Comparison of ENCODE assay signal across 22 cellular contexts in genomic region chr1:40353081-40353480, GRCh38. TPM values are rescaled to one million over a fixed set of nuclear protein-coding genes. Genes with fewer than 3 reads are reported as not detected.
DNase-seq lines count a peak whose midpoint lies in the region; ATAC-seq and TF ChIP-seq lines count a peak whose summit lies in the region.
"Had no signal": no experiment of that assay in that cellular context is flagged by ENCODE, and none has a peak within 500 bp of the region (broad histone marks: within the 10 kb centered on the region; RNA-seq: fewer than 3 reads in every experiment).

No MANE protein-coding gene starts in this region.

- ATAC-seq in naive B cell (ENCODE audit: low read depth in 2 of 2) (no peak), upper lobe of right lung (peak; percentile 60), HG03442 (IDR thresholded peaks at IDR 0.05; ENCODE audit: unreplicated experiment) (no peak), GM18868 (IDR thresholded peaks at IDR 0.05; ENCODE audit: unreplicated experiment) (no peak)
- ATAC-seq: PC-3 had no signal

- intact Hi-C loops in left ventricle myocardium inferior (cut with micrococcal nuclease) (no loop called here), upper lobe of right lung (cut with DNase I) (no loop called here)
- intact Hi-C loops in dendritic cell treated with granulocyte-macrophage colony-stimulating factor and Interleukin-4, amounts not matched to agents 40 ng/mL and 50 ng/mL, for 4 days (cut with micrococcal nuclease), result loop anchor here (2.0 kb wide), 1 partner anchor 42 kb away; no protein-coding TSS in a partner anchor

- no peaks in the 10 kb centered on the region for H3K36me3 ChIP-seq in right atrium auricular region
- H3K36me3 ChIP-seq in left ventricle myocardium inferior, result no peaks in the 10 kb centered on the region
- no peaks in the 10 kb centered on the region for H3K36me3 ChIP-seq in upper lobe of right lung
- H3K36me3 ChIP-seq: HAP-1 had no signal

- H3K27me3 ChIP-seq in right atrium auricular region (no peaks in the 10 kb centered on the region), left ventricle myocardium inferior (ENCODE audit: low read depth) (no peaks in the 10 kb centered on the region), upper lobe of right lung (no peaks in the 10 kb centered on the region)

- H3K9me3 ChIP-seq in right atrium auricular region (peaks cover 0 to 12% of the 10 kb centered on the region in 2 donors), left ventricle myocardium inferior (replicated peaks) (peaks cover 11% of the 10 kb centered on the region), upper lobe of right lung (no peaks in the 10 kb centered on the region)

- DNase-seq in right atrium auricular region (ENCODE audit: low spot score) (peak; percentile 11), left ventricle myocardium inferior (no peak), naive B cell (no peak), upper lobe of right lung (no peak), chondrocyte (ENCODE audit: low spot score) (no peak)
- DNase-seq: AML-193; CD4-positive, CD25-positive, alpha-beta regulatory T cell; COR-L47; DMS 273 treated with DMSO at 0.1 percent for 48 hours; DND-41; KG1; MV-4-11; NCI-H1694 treated with DMSO at 0.1 percent for 48 hours; NCI-H2107; NCI-H524; NCI-H82; PC-3 had no signal

- no peaks in the 10 kb centered on the region for H3K27me3 Mint-ChIP-seq in dendritic cell treated with granulocyte-macrophage colony-stimulating factor and Interleukin-4, amounts not matched to agents 40 ng/mL and 50 ng/mL, for 4 days
- H3K27me3 Mint-ChIP-seq in naive B cell (no peaks in the 10 kb centered on the region), chondrocyte (ENCODE audit: low read depth) (peaks cover 1% of the 10 kb centered on the region)
- H3K27me3 Mint-ChIP-seq: CD4-positive, CD25-positive, alpha-beta regulatory T cell had no signal

- no peak for TF ChIP-seq CTCF in right atrium auricular region (IDR thresholded peaks at IDR 0.05)
- TF ChIP-seq CTCF in left ventricle myocardium inferior (IDR thresholded peaks at IDR 0.05; ENCODE audit: borderline replicate concordance), result no peak
- TF ChIP-seq CTCF in upper lobe of right lung (IDR thresholded peaks at IDR 0.05), result no peak
- TF ChIP-seq CTCF in chondrocyte (IDR thresholded peaks at IDR 0.05), result no peak

- peak overlapping the region; percentile 32 for H3K4me3 Mint-ChIP-seq in dendritic cell treated with granulocyte-macrophage colony-stimulating factor and Interleukin-4, amounts not matched to agents 40 ng/mL and 50 ng/mL, for 4 days
- H3K4me3 Mint-ChIP-seq in naive B cell, result peak overlapping the region in 3 of 8 donors; percentile 25 to 67 (median 36)
- H3K4me3 Mint-ChIP-seq in chondrocyte (ENCODE audit: unreplicated experiment), result no peak overlapping the region
- H3K4me3 Mint-ChIP-seq: CD4-positive, CD25-positive, alpha-beta regulatory T cell had no signal

- H3K36me3 Mint-ChIP-seq in dendritic cell treated with granulocyte-macrophage colony-stimulating factor and Interleukin-4, amounts not matched to agents 40 ng/mL and 50 ng/mL, for 4 days (ENCODE audit: low read depth), result peaks cover 75% of the 10 kb centered on the region
- H3K36me3 Mint-ChIP-seq in naive B cell (no peaks in the 10 kb centered on the region), chondrocyte (ENCODE audit: low read depth) (peaks cover 2% of the 10 kb centered on the region)

- peak overlapping the region; percentile 92 for H3K27ac Mint-ChIP-seq in dendritic cell treated with granulocyte-macrophage colony-stimulating factor and Interleukin-4, amounts not matched to agents 40 ng/mL and 50 ng/mL, for 4 days
- H3K27ac Mint-ChIP-seq in naive B cell, result peak overlapping the region in 5 of 6 donors; percentile 9 to 89 (median 68)
- H3K27ac Mint-ChIP-seq in chondrocyte (ENCODE audit: unreplicated experiment), result no peak overlapping the region

- H3K4me3 ChIP-seq in right atrium auricular region, result no peak overlapping the region
- H3K4me3 ChIP-seq in left ventricle myocardium inferior, result no peak overlapping the region
- H3K4me3 ChIP-seq in upper lobe of right lung, result no peak overlapping the region
- H3K4me3 ChIP-seq: HAP-1 had no signal

- H3K4me1 Mint-ChIP-seq in dendritic cell treated with granulocyte-macrophage colony-stimulating factor and Interleukin-4, amounts not matched to agents 40 ng/mL and 50 ng/mL, for 4 days (ENCODE audit: low read depth), result peaks cover 74% of the 10 kb centered on the region
- peaks cover 44 to 66% (median 59%) of the 10 kb centered on the region in 3 donors for H3K4me1 Mint-ChIP-seq in naive B cell
- no peaks in the 10 kb centered on the region for H3K4me1 Mint-ChIP-seq in chondrocyte (ENCODE audit: low read depth)

- no peaks in the 10 kb centered on the region for H3K9me3 Mint-ChIP-seq in dendritic cell treated with granulocyte-macrophage colony-stimulating factor and Interleukin-4, amounts not matched to agents 40 ng/mL and 50 ng/mL, for 4 days
- peaks cover 0 to 2% (median 0%) of the 10 kb centered on the region in 7 donors for H3K9me3 Mint-ChIP-seq in naive B cell
- peaks cover 17% of the 10 kb centered on the region for H3K9me3 Mint-ChIP-seq in chondrocyte (ENCODE audit: low read depth)

- no peak overlapping the region for H3K27ac ChIP-seq in right atrium auricular region
- no peak overlapping the region for H3K27ac ChIP-seq in left ventricle myocardium inferior (replicated peaks)
- peak overlapping the region; percentile 45 for H3K27ac ChIP-seq in upper lobe of right lung
- H3K27ac ChIP-seq: 22Rv1 had no signal

- H3K4me1 ChIP-seq in right atrium auricular region, result no peaks in the 10 kb centered on the region
- no peaks in the 10 kb centered on the region for H3K4me1 ChIP-seq in left ventricle myocardium inferior
- no peaks in the 10 kb centered on the region for H3K4me1 ChIP-seq in upper lobe of right lung
- H3K4me1 ChIP-seq: HAP-1 had no signal

RNA-seq across cellular contexts. Expression of gene SMAP2, which starts 20.4 kb away (rescaled TPM):
- total RNA-seq in right atrium auricular region (10 to 100 TPM; 19.8 to 20.8 TPM), left ventricle myocardium inferior (15.0 TPM), upper lobe of right lung (55.3 TPM), chondrocyte (14.0 to 16.8 TPM (median 15.5 TPM) in 3 replicates)
- 100 to 1,000 TPM; 480 to 946 (median 649) TPM for polyA plus RNA-seq in naive B cell (ENCODE audit: low read depth in 6 of 6)

RNA-seq across cellular contexts. Expression of gene COL9A2, which starts 36.0 kb away (rescaled TPM):
- 1 to 10 TPM in 1 of 2 donors, under 1 TPM in 1; 0.59 to 1.2 TPM for total RNA-seq in right atrium auricular region
- 0.27 TPM for total RNA-seq in left ventricle myocardium inferior
- 1 to 10 TPM; 1.3 to 5.6 (median 3.2) TPM for polyA plus RNA-seq in naive B cell (ENCODE audit: low read depth in 6 of 6)
- total RNA-seq in upper lobe of right lung, result 3.8 TPM
- total RNA-seq in chondrocyte, result 4.9 to 10.4 TPM (median 9.9 TPM) in 3 replicates
